Comparison of ENCODE assay signal across 8 cellular contexts in the genomic region with DNA sequence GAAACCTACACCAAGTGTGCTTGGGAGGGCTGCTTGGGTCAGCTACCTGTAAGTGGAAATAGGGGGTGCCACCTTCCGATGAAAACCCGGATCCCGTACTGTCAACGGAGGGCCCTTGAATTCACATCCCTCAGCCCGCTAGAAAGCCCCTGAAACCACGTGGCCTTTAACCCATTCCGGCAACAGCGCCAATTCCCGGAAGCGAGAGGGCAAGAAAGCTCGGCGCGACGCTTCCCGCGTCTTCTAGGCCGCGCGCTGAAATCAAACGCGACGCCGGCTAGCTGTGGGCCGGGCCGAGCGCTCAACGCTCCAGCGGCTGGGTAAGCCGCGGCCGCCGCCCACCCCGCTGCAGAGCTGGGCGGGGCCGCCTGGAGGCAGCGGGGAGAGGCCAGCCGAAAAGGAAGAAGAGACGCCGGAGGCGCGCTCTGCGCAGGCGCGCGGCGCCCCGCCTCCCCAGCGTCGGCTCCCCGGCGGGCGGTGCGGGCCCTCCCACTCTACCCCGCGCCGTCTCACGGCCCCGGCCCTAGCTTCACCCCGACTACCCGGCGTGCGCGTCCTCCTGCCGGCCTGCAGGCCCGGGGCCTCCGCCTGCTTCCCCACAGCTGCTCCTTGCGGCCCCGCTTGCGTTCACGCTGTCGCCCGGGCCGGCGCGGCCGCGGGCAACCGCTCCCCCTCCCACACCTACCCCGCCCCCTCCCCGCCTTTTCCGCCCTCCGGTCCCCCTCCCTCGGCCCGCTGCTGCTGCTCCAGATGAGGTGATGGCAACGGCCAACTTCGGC. TPM values are rescaled to one million over a fixed set of nuclear protein-coding genes. Genes with fewer than 3 reads are reported as not detected.
A peak's percentile ranks its signal among the peaks of the same experiment; 100 is the strongest.
DNase-seq lines count a peak whose midpoint lies in the region; ATAC-seq, FAIRE-seq and TF ChIP-seq lines count a peak whose summit lies in the region.

A gene (plus strand): TSS at position 492 of the 779 bp plus-strand sequence. CDS start 267 bp downstream, at position 759.

- POLR2A ChIA-PET in CD4-positive, alpha-beta T cell (lab: Charles Lee): interaction anchor here (0.7 to 1.7 kb wide), 26 partner anchors 9 to 974 kb away, joined by 3 to 61 read pairs (median 5); a partner anchor contains a TSS
- POLR2A ChIA-PET in HepG2 (lab: Yijun Ruan, JAX): interaction anchor here (1.0 to 1.2 kb wide), 3 partner anchors 10 to 98 kb away, joined by 3 to 10 read pairs (median 6); a partner anchor contains a TSS

- peak within 1 kb of the TSS; percentile 51 for H2AFZ ChIP-seq in HepG2 (ENCODE audit: low read length)

- CTCF ChIA-PET in CD4-positive, alpha-beta T cell (lab: Charles Lee): interaction anchor here (0.6 to 1.8 kb wide), 6 partner anchors 8 to 107 kb away, joined by 3 to 7 read pairs (median 4); a partner anchor contains a TSS
- CTCF ChIA-PET in HepG2 (lab: Yijun Ruan, JAX; ENCODE audit: low intra/inter-chr PET ratio, low total read pairs): no interaction called here

- H3K4me3 ChIP-seq in HepG2 (replicated peaks in 1 of 3; ENCODE audit: insufficient read depth in 1 of 3, low read depth in 2 of 3, low read length in 3 of 3): peak within 1 kb of the TSS; percentile 84 to 93 (median 89)

- TF ChIP-seq EP300 in HepG2 (IDR thresholded peaks at IDR 0.05; ENCODE audit: low read depth in 2 of 2, low read length in 2 of 2): no peak
- 0 out of 2 replicates have a peak, but pooled peaks have one; percentile 18 for TF ChIP-seq EP300 in HepG2 (CRISPR knock-in tag; IDR thresholded peaks at IDR 0.05; ENCODE audit: borderline replicate concordance)

- H3K4me3 Mint-ChIP-seq in CD4-positive, alpha-beta T cell: peak within 1 kb of the TSS; percentile 93

- H3K27ac Mint-ChIP-seq in CD4-positive, alpha-beta T cell: peak within 1 kb of the TSS; percentile 94

- H3K79me2 ChIP-seq in HepG2 (ENCODE audit: insufficient read depth, low read length): peaks cover 26% of the 10 kb centered on the region

- H3K9me3 Mint-ChIP-seq in CD4-positive, alpha-beta T cell: no peaks in the 10 kb centered on the region

- H3K9me3 ChIP-seq in CD4-positive, alpha-beta T cell (ENCODE audit: control insufficient read depth, low read length): no peaks in the 10 kb centered on the region
- H3K9me3 ChIP-seq in HepG2 (ENCODE audit: low read length): no peaks in the 10 kb centered on the region

- BruUV-seq in HepG2 (replicated peaks; lab: Mats Ljungman, UMichigan): no TSS peak

- peak within 1 kb of the TSS; percentile 83 for H3K4me2 ChIP-seq in HepG2 (ENCODE audit: low read depth, low read length)

- intact Hi-C loops in CD4-positive, alpha-beta T cell (cut with DNase I, micrococcal nuclease): loop anchor here (2.0 to 10.0 kb wide), 5 partner anchors 36 to 107 kb away; a partner anchor contains a TSS
- intact Hi-C loops in HepG2 (cut with micrococcal nuclease; ENCODE audit: unreplicated experiment): loop anchor here (2.0 kb wide), 2 partner anchors 17 to 35 kb away; no protein-coding TSS in a partner anchor

- peaks cover 54% of the 10 kb centered on the region for H3K4me1 Mint-ChIP-seq in CD4-positive, alpha-beta T cell (ENCODE audit: low read depth)

- peaks cover 36% of the 10 kb centered on the region for H3K36me3 Mint-ChIP-seq in CD4-positive, alpha-beta T cell (ENCODE audit: low read depth)

- TF ChIP-seq POLR2A in HepG2 (IDR thresholded peaks at IDR 0.05; ENCODE audit: insufficient read depth in 1 of 2, low read depth in 2 of 2, low read length in 2 of 2): peak; percentile 55 to 64

- FAIRE-seq in HepG2 (lab: Jason Lieb, UNC): no peak

- H3K9ac ChIP-seq in HepG2 (ENCODE audit: insufficient read depth, low read depth, low read length): peak within 1 kb of the TSS; percentile 76

- peak within 1 kb of the TSS; percentile 84 for H3K27ac ChIP-seq in CD4-positive, alpha-beta T cell (ENCODE audit: low read depth, low read length)
- H3K27ac ChIP-seq in HepG2 (ENCODE audit: extremely low read length, insufficient read depth, low read length): peak within 1 kb of the TSS; percentile 78

- no peaks in the 10 kb centered on the region for H3K36me3 ChIP-seq in HepG2 (replicated peaks in 1 of 2; ENCODE audit: control insufficient read depth in 1 of 2, insufficient read depth in 2 of 2, low read length in 2 of 2)

- peak; percentile 80 for ATAC-seq in CD4-positive, alpha-beta T cell (ENCODE audit: poor library complexity)
- ATAC-seq in GM19438 (IDR thresholded peaks at IDR 0.05; ENCODE audit: low read depth, unreplicated experiment) (peak; percentile 90), HG03571 (IDR thresholded peaks at IDR 0.05; ENCODE audit: unreplicated experiment) (peak; percentile 94), HepG2 (peak; percentile 96)

- peaks cover 10% of the 10 kb centered on the region; the same call in 1 of the 2 replicates for H4K20me1 ChIP-seq in HepG2 (ENCODE audit: insufficient read depth, low read length)

- H3K27me3 Mint-ChIP-seq in CD4-positive, alpha-beta T cell: no peaks in the 10 kb centered on the region

- peak; percentile 80 to 93 (median 87) for DNase-seq in CD4-positive, alpha-beta T cell
- DNase-seq in NCI-H774 (lab: John Stamatoyannopoulos, UW) (peak; percentile 96), dermis blood vessel endothelial cell (peak; percentile 93), HepG2 (ENCODE audit: low spot score) (peak; percentile 76)
- peak; percentile 84 to 87 for DNase-seq in activated CD4-positive, alpha-beta T cell treated with anti-CD3 and anti-CD28 coated beads, Interleukin-2, amount 50 U/mL, for 4 hours
- DNase-seq in stimulated activated CD4-positive, alpha-beta T cell treated with anti-CD3 and anti-CD28 coated beads, Interleukin-2, amount 100 ng/mL, for 48 hours: peak; percentile 81 to 92

- peaks cover 25% of the 10 kb centered on the region for H3K4me1 ChIP-seq in HepG2 (ENCODE audit: insufficient read depth, low read length)

- TF ChIP-seq RAD21 in HepG2 (CRISPR knock-in tag; IDR thresholded peaks at IDR 0.05): no peak

- TF ChIP-seq CTCF in CD4-positive, alpha-beta T cell (IDR thresholded peaks at IDR 0.05): no peak
- peak; percentile 36 for TF ChIP-seq CTCF in HepG2 (CRISPR knock-in tag; IDR thresholded peaks at IDR 0.05)

- H3K27me3 ChIP-seq in CD4-positive, alpha-beta T cell (ENCODE audit: control insufficient read depth, insufficient read depth, low read length): no peaks in the 10 kb centered on the region
- H3K27me3 ChIP-seq in HepG2 (ENCODE audit: control insufficient read depth in 1 of 2, insufficient read depth in 2 of 2, low read length in 2 of 2): no peaks in the 10 kb centered on the region

- WGBS in HepG2 (ENCODE audit: low lambda C conversion rate): 2% methylated on average over 15 of the region's 86 CpGs

- in situ Hi-C loops in HepG2 (cut with HindIII; ENCODE audit: extremely low pct_ligation_motif_present, low pct_unique_long_range_greater_than_20kb): no loop called here

TF ChIP-seq in HepG2, 621 proteins besides CTCF, POLR2A, EP300 and RAD21 (continues in another document):
- 0 out of 2 replicates have a peak, but pooled peaks have one; percentile 43 for TF ChIP-seq ZNF143 (CRISPR knock-in tag; IDR thresholded peaks at IDR 0.05)
- TF ChIP-seq NKX3-1 (CRISPR knock-in tag; IDR thresholded peaks at IDR 0.05): peak; percentile 91; the same call in 1 of the 2 replicates
- peak; percentile 80 for TF ChIP-seq HDAC1 (CRISPR knock-in tag; IDR thresholded peaks at IDR 0.05)

RNA-seq across cellular contexts. Expression of the gene that starts here (rescaled TPM):
- total RNA-seq in CD4-positive, alpha-beta T cell: 10 to 100 TPM; 78.4 to 81.8 TPM
- total RNA-seq in dermis blood vessel endothelial cell (105 and 158 TPM in 2 replicates), HepG2 (2016; rRNA removed; fragmentation: Illumina TruSeq; extraction: Trizol) (19.2 and 36.4 TPM in 2 replicates)
- total RNA-seq in HepG2 (2016; cell fraction: cytosol; rRNA removed; fragmentation: Illumina TruSeq; extraction: Trizol; ENCODE audit: low read depth): 6.8 and 7.9 TPM in 2 replicates
- total RNA-seq in HepG2 (2016; cell fraction: insoluble cytoplasmic fraction; rRNA removed; fragmentation: Illumina TruSeq; extraction: Trizol): 18.4 and 35.5 TPM in 2 replicates
- total RNA-seq in HepG2 (2016; cell fraction: membrane; rRNA removed; fragmentation: Illumina TruSeq; extraction: Trizol): 15.2 and 17.0 TPM in 2 replicates
- 21.0 and 22.1 TPM in 2 replicates for total RNA-seq in HepG2 (2016; cell fraction: nucleus; rRNA removed; fragmentation: Illumina TruSeq; extraction: Trizol)
- 6.8 and 8.5 TPM in 2 replicates for polyA plus RNA-seq in HepG2 (2011; rRNA removed)
- 4.3 and 6.7 TPM in 2 replicates for polyA plus RNA-seq in HepG2 (2011; cell fraction: cytosol; rRNA removed)
- 4.7 and 6.9 TPM in 2 replicates for polyA plus RNA-seq in HepG2 (2011; cell fraction: nucleus; rRNA removed)
- polyA plus RNA-seq in HepG2 (2012): 17.8 and 18.0 TPM in 2 replicates
- 3.1 and 3.2 TPM in 2 replicates for polyA plus RNA-seq in HepG2 (2016; cell fraction: cytosol; fragmentation: Illumina TruSeq; extraction: Trizol; ENCODE audit: low read depth)
- 30.8 and 31.3 TPM in 2 replicates for polyA plus RNA-seq in HepG2 (2016; cell fraction: insoluble cytoplasmic fraction; fragmentation: Illumina TruSeq; extraction: Trizol; ENCODE audit: low read depth)
- polyA plus RNA-seq in HepG2 (2016; cell fraction: membrane; fragmentation: Illumina TruSeq; extraction: Trizol; ENCODE audit: low read depth): 6.1 and 8.6 TPM in 2 replicates
- polyA plus RNA-seq in HepG2 (2016; cell fraction: nucleus; fragmentation: Illumina TruSeq; extraction: Trizol; ENCODE audit: insufficient read depth, low read depth): 17.1 and 18.4 TPM in 2 replicates
- 7.8 and 18.7 TPM in 2 replicates for polyA minus RNA-seq in HepG2 (2011; rRNA and poly(A)+ RNA removed; ENCODE audit: low replicate concordance)
- polyA minus RNA-seq in HepG2 (2011; cell fraction: cytosol; rRNA and poly(A)+ RNA removed): 15.8 and 16.6 TPM in 2 replicates
- polyA minus RNA-seq in HepG2 (2011; cell fraction: nucleus; rRNA and poly(A)+ RNA removed): 14.9 and 23.4 TPM in 2 replicates

Comparison
In these comparisons a context has a peak if more than half of its experiments do, and no peak if none do; other contexts are left out.
1. Peak in every context shown above with its lines: DNase-seq, ATAC-seq, H3K4me3 ChIP-seq and H3K27ac ChIP-seq.